Comparison of ENCODE assay signal across 1 cellular context in genomic region chr20:10111144-10111771, GRCh38.
TF ChIP-seq lines count a peak whose summit lies in the region.

No MANE protein-coding gene starts in this region.

TF ChIP-seq in WTC11, 78 proteins besides CTCF, POLR2A, EP300 and RAD21 (continued from another document):
- no peak for TF ChIP-seq ARID4B (CRISPR knock-in tag; IDR thresholded peaks at IDR 0.05; ENCODE audit: borderline replicate concordance)
- no peak for TF ChIP-seq USF1 (CRISPR knock-in tag; IDR thresholded peaks at IDR 0.05)
